Comparison of ENCODE assay signal across 10 cellular contexts in genomic region chr16:50740747-50741146, GRCh38. TPM values are rescaled to one million over a fixed set of nuclear protein-coding genes. Genes with fewer than 3 reads are reported as not detected.
DNase-seq lines count a peak whose midpoint lies in the region; ATAC-seq, FAIRE-seq and TF ChIP-seq lines count a peak whose summit lies in the region.
"Had no signal": no experiment of that assay in that cellular context is flagged by ENCODE, and none has a peak within 500 bp of the region (broad histone marks: within the 10 kb centered on the region; RNA-seq: fewer than 3 reads in every experiment).

No MANE protein-coding gene starts in this region.

- CTCF ChIA-PET in CD4-positive, alpha-beta T cell (lab: Charles Lee): interaction anchor here (1.0 to 1.7 kb wide), 3 partner anchors 55 to 76 kb away, joined by 4 read pairs; no protein-coding TSS in a partner anchor
- CTCF ChIA-PET in GM12878 (lab: Yijun Ruan, JAX): interaction anchor here (1.0 to 3.1 kb wide), 8 partner anchors 40 to 716 kb away, joined by 3 to 22 read pairs (median 6); partner anchors contain the start of gene CNEP1R1
- CTCF ChIA-PET in naive thymus-derived CD4-positive, alpha-beta T cell (lab: Charles Lee): interaction anchor here (1.0 to 12.1 kb wide), 4 partner anchors 21 to 72 kb away, joined by 3 to 225 read pairs (median 6); partner anchors contain the start of gene SNX20

- POLR2A ChIA-PET in CD4-positive, alpha-beta T cell (lab: Charles Lee): interaction anchor here (0.9 to 7.2 kb wide), 16 partner anchors 9 to 715 kb away, joined by 3 to 167 read pairs (median 8); partner anchors contain the start of genes CNEP1R1 and SNX20
- POLR2A ChIA-PET in GM12878 (lab: Charles Lee): interaction anchor here (1.1 to 7.2 kb wide), 5 partner anchors 32 to 59 kb away, joined by 3 to 104 read pairs (median 12); partner anchors contain the start of genes NOD2 and SNX20
- POLR2A ChIA-PET in naive thymus-derived CD4-positive, alpha-beta T cell (lab: Charles Lee): interaction anchor here (1.1 to 2.9 kb wide), 10 partner anchors 10 to 96 kb away, joined by 3 to 32 read pairs (median 6); partner anchors contain the start of gene SNX20

- TF ChIP-seq EP300 in GM12878 (IDR thresholded peaks at IDR 0.05; ENCODE audit: borderline replicate concordance in 1 of 2, control insufficient read depth in 1 of 2, low read depth in 2 of 2, low read length in 2 of 2): no peak

- RAD21 ChIA-PET in GM12878 (lab: Charles Lee; ENCODE audit: unreplicated experiment): interaction anchor here (1.3 to 13.0 kb wide), 3 partner anchors 8 to 68 kb away, joined by 4 to 578 read pairs (median 43); partner anchors contain the start of gene SNX20

- no peak for DNase-seq in CD4-positive, alpha-beta T cell
- peak; percentile 30 for DNase-seq in HFFc6
- DNase-seq in GM12878 (ENCODE audit: low read depth, low spot score): no peak
- no peak for DNase-seq in naive thymus-derived CD4-positive, alpha-beta T cell
- no peak for DNase-seq in Peyer's patch
- no peak for DNase-seq in HUDEP-2 (lab: John Stamatoyannopoulos, UW; ENCODE audit: unreplicated experiment in 76 of 76)
- no peak for DNase-seq in NCI-H526 treated with DMSO at 0.1 percent for 48 hours (lab: John Stamatoyannopoulos, UW)
- DNase-seq: activated CD8-positive, alpha-beta memory T cell treated with anti-CD3 and anti-CD28 coated beads for 24 hours; NCI-H1417 treated with DMSO at 0.1 percent for 48 hours had no signal

- H3K9ac ChIP-seq in GM12878 (ENCODE audit: control insufficient read depth, insufficient read depth, low read length): peak overlapping the region; percentile 74

- ATAC-seq in CD4-positive, alpha-beta T cell (ENCODE audit: poor library complexity): no peak
- ATAC-seq in GM12878: no peak
- no peak for ATAC-seq in naive thymus-derived CD4-positive, alpha-beta T cell
- ATAC-seq in GM21390 (IDR thresholded peaks at IDR 0.05; ENCODE audit: unreplicated experiment): no peak

- no TSS peak for BruUV-seq in GM12878 (replicated peaks; lab: Mats Ljungman, UMichigan)

- H3K4me3 ChIP-seq in GM12878 (peak overlapping the region; percentile 69), Peyer's patch (no peak overlapping the region)
- peak overlapping the region; percentile 70 for H3K4me3 ChIP-seq in naive thymus-derived CD4-positive, alpha-beta T cell (ENCODE audit: low read length)

- H3K4me1 ChIP-seq in GM12878 (ENCODE audit: control insufficient read depth, insufficient read depth, low read length) (peaks cover 29% of the 10 kb centered on the region), Peyer's patch (peaks cover 0 to 19% (median 11%) of the 10 kb centered on the region in 4 donors)
- peaks cover 7 to 28% of the 10 kb centered on the region in 2 donors for H3K4me1 ChIP-seq in naive thymus-derived CD4-positive, alpha-beta T cell (ENCODE audit: control insufficient read depth in 2 of 2, insufficient read depth in 2 of 2, low read length in 2 of 2)

- H3K27ac ChIP-seq in CD4-positive, alpha-beta T cell (ENCODE audit: low read depth, low read length): peak overlapping the region; percentile 86
- H3K27ac ChIP-seq in GM12878 (ENCODE audit: control insufficient read depth, insufficient read depth) (peak overlapping the region; percentile 82), Peyer's patch (peak overlapping the region in 2 of 4 donors; percentile 70 to 99)
- peak overlapping the region; percentile 82 for H3K27ac ChIP-seq in naive thymus-derived CD4-positive, alpha-beta T cell (ENCODE audit: low read depth, low read length)

- no peak for TF ChIP-seq CTCF in CD4-positive, alpha-beta T cell (IDR thresholded peaks at IDR 0.05)
- TF ChIP-seq CTCF in HFFc6 (IDR thresholded peaks at IDR 0.05): no peak
- TF ChIP-seq CTCF in GM12878 (IDR thresholded peaks at IDR 0.05 in 2 of 3, conservative IDR thresholded peaks at IDR 0.05 in 1 of 3; ENCODE audit: control insufficient read depth in 2 of 3, extremely low read depth in 1 of 3, insufficient read depth in 1 of 3, low read depth in 3 of 3, low read length in 3 of 3): no peak
- TF ChIP-seq CTCF in Peyer's patch (IDR thresholded peaks at IDR 0.05): no peak

- TF ChIP-seq POLR2A in GM12878 (IDR thresholded peaks at IDR 0.05; ENCODE audit: low read depth, low read length): no peak
- no peak for TF ChIP-seq POLR2A in Peyer's patch (IDR thresholded peaks at IDR 0.05)

- peaks cover 39% of the 10 kb centered on the region for H3K4me1 Mint-ChIP-seq in CD4-positive, alpha-beta T cell (ENCODE audit: low read depth)
- peaks cover 54% of the 10 kb centered on the region for H3K4me1 Mint-ChIP-seq in HFFc6 (ENCODE audit: low read depth)
- peaks cover 32 to 55% (median 41%) of the 10 kb centered on the region in 7 donors for H3K4me1 Mint-ChIP-seq in naive thymus-derived CD4-positive, alpha-beta T cell

- peak overlapping the region; percentile 87 for H3K27ac Mint-ChIP-seq in CD4-positive, alpha-beta T cell
- H3K27ac Mint-ChIP-seq in HFFc6: peak overlapping the region; percentile 17
- peak overlapping the region; percentile 94 to 98 (median 97) for H3K27ac Mint-ChIP-seq in naive thymus-derived CD4-positive, alpha-beta T cell

- no peaks in the 10 kb centered on the region for H3K27me3 Mint-ChIP-seq in CD4-positive, alpha-beta T cell
- H3K27me3 Mint-ChIP-seq in HFFc6 (ENCODE audit: insufficient read depth): peaks cover 8% of the 10 kb centered on the region
- H3K27me3 Mint-ChIP-seq in naive thymus-derived CD4-positive, alpha-beta T cell: no peaks in the 10 kb centered on the region

- H3K79me2 ChIP-seq in GM12878 (ENCODE audit: control insufficient read depth, insufficient read depth, low read length): peaks cover 35% of the 10 kb centered on the region

- H4K20me1 ChIP-seq in GM12878 (ENCODE audit: control insufficient read depth, insufficient read depth): no peaks in the 10 kb centered on the region

- H3K4me2 ChIP-seq in GM12878 (ENCODE audit: control insufficient read depth, insufficient read depth): peak overlapping the region; percentile 81

- H3K9me3 Mint-ChIP-seq in CD4-positive, alpha-beta T cell: no peaks in the 10 kb centered on the region
- H3K9me3 Mint-ChIP-seq in HFFc6: no peaks in the 10 kb centered on the region; the same call in 1 of the 2 replicates
- H3K9me3 Mint-ChIP-seq in naive thymus-derived CD4-positive, alpha-beta T cell: no peaks in the 10 kb centered on the region

- H3K9me3 ChIP-seq in CD4-positive, alpha-beta T cell (ENCODE audit: control insufficient read depth, low read length): no peaks in the 10 kb centered on the region
- no peaks in the 10 kb centered on the region for H3K9me3 ChIP-seq in GM12878 (replicated peaks; ENCODE audit: control insufficient read depth, insufficient read depth, low read length)
- no peaks in the 10 kb centered on the region for H3K9me3 ChIP-seq in naive thymus-derived CD4-positive, alpha-beta T cell (ENCODE audit: control insufficient read depth in 2 of 3, low read length in 3 of 3)
- no peaks in the 10 kb centered on the region for H3K9me3 ChIP-seq in Peyer's patch

- WGBS in GM12878 (ENCODE audit: insufficient coverage, insufficient replicate concordance, low lambda C conversion rate, missing lambda C conversion rate): 100% methylated on average over 1 of the region's 1 CpG

- intact Hi-C loops in CD4-positive, alpha-beta T cell (cut with DNase I, micrococcal nuclease): loop anchor here (1.0 to 10.0 kb wide), 5 partner anchors 66 to 713 kb away; partner anchors contain the start of genes BRD7 (in 1 of the 2), CNEP1R1 (in 1 of the 2) and TENT4B (in 1 of the 2)
- intact Hi-C loops in GM12878 (cut with micrococcal nuclease; ENCODE audit: unreplicated experiment): loop anchor here (10.0 kb wide), 1 partner anchor 586 kb away; the partner anchor contains the start of gene TENT4B
- intact Hi-C loops in naive thymus-derived CD4-positive, alpha-beta T cell (cut with micrococcal nuclease): loop anchor here (1.0 to 5.0 kb wide), 9 partner anchors 9 to 715 kb away; partner anchors contain the start of genes CNEP1R1 (in 2 of the 2) and SNX20 (in 2 of the 2)

- SMC1A ChIA-PET in GM12878 (lab: Charles Lee; ENCODE audit: uncharacterized antibody, unreplicated experiment): interaction anchor here (1.0 to 19.1 kb wide), 6 partner anchors 11 to 715 kb away, joined by 4 to 600 read pairs (median 6); partner anchors contain the start of genes CNEP1R1 and SNX20

- in situ Hi-C loops in GM12878 (cut with MboI): no loop called here

- H3K36me3 ChIP-seq in GM12878 (ENCODE audit: control insufficient read depth in 2 of 2, insufficient read depth in 2 of 2, low read length in 1 of 2) (no peaks in the 10 kb centered on the region), Peyer's patch (peaks cover 0 to 4% (median 0%) of the 10 kb centered on the region in 3 donors)
- H3K36me3 ChIP-seq in naive thymus-derived CD4-positive, alpha-beta T cell (ENCODE audit: control insufficient read depth in 2 of 3, insufficient read depth in 3 of 3, low read length in 3 of 3): peaks cover 0 to 9% (median 0%) of the 10 kb centered on the region in 3 experiments

- TF ChIP-seq RAD21 in GM12878 (IDR thresholded peaks at IDR 0.05; ENCODE audit: insufficient read depth, low read depth, low read length): no peak

- H2AFZ ChIP-seq in GM12878 (ENCODE audit: control insufficient read depth, low read depth, low read length): no peak overlapping the region

- H3K36me3 Mint-ChIP-seq in CD4-positive, alpha-beta T cell (ENCODE audit: low read depth): peaks cover 44% of the 10 kb centered on the region
- peaks cover 5% of the 10 kb centered on the region; the same call in 1 of the 2 replicates for H3K36me3 Mint-ChIP-seq in HFFc6 (ENCODE audit: low read depth)
- peaks cover 10 to 49% (median 24%) of the 10 kb centered on the region in 5 donors for H3K36me3 Mint-ChIP-seq in naive thymus-derived CD4-positive, alpha-beta T cell

- peak overlapping the region; percentile 90 for H3K4me3 Mint-ChIP-seq in CD4-positive, alpha-beta T cell
- peak overlapping the region; percentile 88 for H3K4me3 Mint-ChIP-seq in HFFc6
- peak overlapping the region; percentile 85 to 94 (median 87) for H3K4me3 Mint-ChIP-seq in naive thymus-derived CD4-positive, alpha-beta T cell

- no peaks in the 10 kb centered on the region for H3K27me3 ChIP-seq in CD4-positive, alpha-beta T cell (ENCODE audit: control insufficient read depth, insufficient read depth, low read length)
- H3K27me3 ChIP-seq in GM12878 (replicated peaks in 1 of 2; ENCODE audit: control insufficient read depth in 2 of 2, insufficient read depth in 2 of 2, low read length in 1 of 2) (no peaks in the 10 kb centered on the region), Peyer's patch (no peaks in the 10 kb centered on the region)
- H3K27me3 ChIP-seq in naive thymus-derived CD4-positive, alpha-beta T cell (ENCODE audit: control insufficient read depth in 2 of 2, insufficient read depth in 2 of 2, low read length in 2 of 2): no peaks in the 10 kb centered on the region

- no peak for FAIRE-seq in GM12878 (lab: Jason Lieb, UNC)

RNA-seq across cellular contexts. Expression of gene CYLD, which starts 1.1 kb away (rescaled TPM):
- 100 to 1,000 TPM; 360 to 373 TPM for total RNA-seq in CD4-positive, alpha-beta T cell
- total RNA-seq in HFFc6 (2021; fragmentation: NEBNext Ultra II Directional; extraction: Animal tissue kit (Norgen Biotek cat#: 25700)): 10 to 100 TPM; 39.4 to 52.7 (median 43.4) TPM
- total RNA-seq in GM12878 (2013; cell fraction: nucleolus; rRNA removed): 411 and 416 TPM in 2 replicates
- total RNA-seq in GM12878 (2014; rRNA removed) (46.6 and 63.5 TPM in 2 replicates), GM12878 (2014; rRNA removed; fragmentation: Illumina TruSeq; extraction: Trizol) (58.5 and 58.7 TPM in 2 replicates), GM12878 (2021) (58.8 and 63.2 TPM in 2 replicates), Peyer's patch (10 to 100 TPM; 24.3 to 56.1 (median 30.0) TPM)
- 31.6 TPM for polyA plus RNA-seq in GM12878 (2011; ENCODE audit: low read depth)
- polyA plus RNA-seq in GM12878 (2011; rRNA removed) (106 and 150 TPM in 2 replicates), GM12878 (2014; fragmentation: Illumina TruSeq; extraction: Trizol) (51.6 and 60.5 TPM in 2 replicates), GM12878 (2014; fragmentation: Nextera tagmentation; extraction: Ambion mirVana) (10 to 100 TPM; 19.2 to 27.0 TPM), GM12878 (2014; rRNA removed) (26.5 and 31.5 TPM in 2 replicates), GM12878 (2016; fragmentation: Nextera tagmentation; extraction: Ambion mirVana) (10 to 100 TPM; 44.6 to 45.6 TPM)
- polyA plus RNA-seq in GM12878 (2011; cell fraction: cytosol; rRNA removed): 44.6 and 53.8 TPM in 2 replicates
- 92.8 and 95.4 TPM in 2 replicates for polyA plus RNA-seq in GM12878 (2011; cell fraction: nucleus; rRNA removed)
- 41.1 and 47.6 TPM in 2 replicates for polyA plus RNA-seq in GM12878 (2012)
- 108 and 113 TPM in 2 replicates for polyA minus RNA-seq in GM12878 (2011; rRNA and poly(A)+ RNA removed)
- 38.9 and 51.6 TPM in 2 replicates for polyA minus RNA-seq in GM12878 (2011; cell fraction: cytosol; rRNA and poly(A)+ RNA removed)
- polyA minus RNA-seq in GM12878 (2011; cell fraction: nucleus; rRNA and poly(A)+ RNA removed): 121 and 158 TPM in 2 replicates
- total RNA-seq in naive thymus-derived CD4-positive, alpha-beta T cell: 100 to 1,000 TPM; 259 to 393 (median 336) TPM
- 100 to 1,000 TPM; 170 to 224 TPM for polyA plus RNA-seq in naive thymus-derived CD4-positive, alpha-beta T cell

RNA-seq across cellular contexts. Expression of gene NOD2, which starts 47.3 kb away (rescaled TPM):
- 1 to 10 TPM; 4.5 to 5.3 TPM for total RNA-seq in CD4-positive, alpha-beta T cell
- not detected for total RNA-seq in HFFc6 (2021; fragmentation: NEBNext Ultra II Directional; extraction: Animal tissue kit (Norgen Biotek cat#: 25700))
- 190 and 241 TPM in 2 replicates for total RNA-seq in GM12878 (2013; cell fraction: nucleolus; rRNA removed)
- total RNA-seq in GM12878 (2014; rRNA removed) (9.9 and 13.4 TPM in 2 replicates), GM12878 (2014; rRNA removed; fragmentation: Illumina TruSeq; extraction: Trizol) (5.8 and 6.9 TPM in 2 replicates), GM12878 (2021) (12.8 and 13.3 TPM in 2 replicates), Peyer's patch (1 to 10 TPM in 2 of 4 donors, not detected in 2; 1.7 to 4.1 TPM)
- polyA plus RNA-seq in GM12878 (2011; ENCODE audit: low read depth): 4.5 TPM
- polyA plus RNA-seq in GM12878 (2011; rRNA removed) (10.4 and 18.6 TPM in 2 replicates), GM12878 (2014; fragmentation: Illumina TruSeq; extraction: Trizol) (6.6 and 7.6 TPM in 2 replicates), GM12878 (2014; fragmentation: Nextera tagmentation; extraction: Ambion mirVana) (1 to 10 TPM; 1.0 to 1.6 TPM), GM12878 (2014; rRNA removed) (9.9 and 11.6 TPM in 2 replicates), GM12878 (2016; fragmentation: Nextera tagmentation; extraction: Ambion mirVana) (1 to 10 TPM; 4.3 to 4.5 TPM)
- 24.3 and 24.8 TPM in 2 replicates for polyA plus RNA-seq in GM12878 (2011; cell fraction: cytosol; rRNA removed)
- polyA plus RNA-seq in GM12878 (2011; cell fraction: nucleus; rRNA removed): 58.1 and 59.5 TPM in 2 replicates
- polyA plus RNA-seq in GM12878 (2012): 8.1 and 9.0 TPM in 2 replicates
- polyA minus RNA-seq in GM12878 (2011; rRNA and poly(A)+ RNA removed): 39.9 and 63.9 TPM in 2 replicates
- 13.1 and 17.5 TPM in 2 replicates for polyA minus RNA-seq in GM12878 (2011; cell fraction: cytosol; rRNA and poly(A)+ RNA removed)
- polyA minus RNA-seq in GM12878 (2011; cell fraction: nucleus; rRNA and poly(A)+ RNA removed): 39.9 and 55.8 TPM in 2 replicates
- total RNA-seq in naive thymus-derived CD4-positive, alpha-beta T cell: 10 to 100 TPM in 2 of 5 experiments, 1 to 10 TPM in 1, under 1 TPM in 2; 0.49 to 40.5 (median 4.8) TPM
- polyA plus RNA-seq in naive thymus-derived CD4-positive, alpha-beta T cell: under 1 TPM; 0.06 TPM

RNA-seq across cellular contexts. Expression of gene SNX20, which starts 59.6 kb away (rescaled TPM):
- total RNA-seq in CD4-positive, alpha-beta T cell: 10 to 100 TPM; 26.6 TPM
- total RNA-seq in HFFc6 (2021; fragmentation: NEBNext Ultra II Directional; extraction: Animal tissue kit (Norgen Biotek cat#: 25700)): not detected
- total RNA-seq in GM12878 (2013; cell fraction: nucleolus; rRNA removed): 27.1 and 29.2 TPM in 2 replicates
- total RNA-seq in GM12878 (2014; rRNA removed): 21.9 and 22.3 TPM in 2 replicates
- 20.2 and 21.9 TPM in 2 replicates for total RNA-seq in GM12878 (2014; rRNA removed; fragmentation: Illumina TruSeq; extraction: Trizol)
- 21.4 and 24.1 TPM in 2 replicates for total RNA-seq in GM12878 (2021)
- polyA plus RNA-seq in GM12878 (2011; ENCODE audit: low read depth): 8.8 TPM
- polyA plus RNA-seq in GM12878 (2011; rRNA removed): 24.3 and 30.8 TPM in 2 replicates
- polyA plus RNA-seq in GM12878 (2011; cell fraction: cytosol; rRNA removed): 28.4 and 32.0 TPM in 2 replicates
- 25.9 and 28.6 TPM in 2 replicates for polyA plus RNA-seq in GM12878 (2011; cell fraction: nucleus; rRNA removed)
- polyA plus RNA-seq in GM12878 (2012): 12.8 and 16.6 TPM in 2 replicates
- 21.4 and 25.0 TPM in 2 replicates for polyA plus RNA-seq in GM12878 (2014; fragmentation: Illumina TruSeq; extraction: Trizol)
- polyA plus RNA-seq in GM12878 (2014; fragmentation: Nextera tagmentation; extraction: Ambion mirVana): 1 to 10 TPM; 4.6 to 6.9 TPM
- polyA plus RNA-seq in GM12878 (2014; rRNA removed): 23.6 and 26.3 TPM in 2 replicates
- 10 to 100 TPM; 18.1 to 22.2 TPM for polyA plus RNA-seq in GM12878 (2016; fragmentation: Nextera tagmentation; extraction: Ambion mirVana)
- polyA minus RNA-seq in GM12878 (2011; rRNA and poly(A)+ RNA removed): 17.4 and 23.7 TPM in 2 replicates
- 11.6 and 14.7 TPM in 2 replicates for polyA minus RNA-seq in GM12878 (2011; cell fraction: cytosol; rRNA and poly(A)+ RNA removed)
- 9.4 and 13.3 TPM in 2 replicates for polyA minus RNA-seq in GM12878 (2011; cell fraction: nucleus; rRNA and poly(A)+ RNA removed)
- 10 to 100 TPM; 32.4 to 94.9 (median 70.8) TPM for total RNA-seq in naive thymus-derived CD4-positive, alpha-beta T cell
- polyA plus RNA-seq in naive thymus-derived CD4-positive, alpha-beta T cell: 10 to 100 TPM; 62.6 to 96.1 TPM
- 10 to 100 TPM in 1 of 4 donors, 1 to 10 TPM in 3; 1.3 to 10.7 (median 2.3) TPM for total RNA-seq in Peyer's patch

Comparison
In these comparisons a context has a peak if more than half of its experiments do, and no peak if none do; other contexts are left out.
1. H3K27ac Mint-ChIP-seq: peak in every context shown above with its lines; median percentile 97 in naive thymus-derived CD4-positive, alpha-beta T cell; 87 in CD4-positive, alpha-beta T cell; 17 in HFFc6.
2. H3K4me3 ChIP-seq: peak in GM12878 (single experiment) and naive thymus-derived CD4-positive, alpha-beta T cell (single experiment); none in Peyer's patch (0 of 4).
3. Peak in every context shown above with its lines, with median percentiles within 50 percentile points of each other: H3K4me3 Mint-ChIP-seq.